Comparison of ENCODE assay signal across 1 cellular context in the genomic region with DNA sequence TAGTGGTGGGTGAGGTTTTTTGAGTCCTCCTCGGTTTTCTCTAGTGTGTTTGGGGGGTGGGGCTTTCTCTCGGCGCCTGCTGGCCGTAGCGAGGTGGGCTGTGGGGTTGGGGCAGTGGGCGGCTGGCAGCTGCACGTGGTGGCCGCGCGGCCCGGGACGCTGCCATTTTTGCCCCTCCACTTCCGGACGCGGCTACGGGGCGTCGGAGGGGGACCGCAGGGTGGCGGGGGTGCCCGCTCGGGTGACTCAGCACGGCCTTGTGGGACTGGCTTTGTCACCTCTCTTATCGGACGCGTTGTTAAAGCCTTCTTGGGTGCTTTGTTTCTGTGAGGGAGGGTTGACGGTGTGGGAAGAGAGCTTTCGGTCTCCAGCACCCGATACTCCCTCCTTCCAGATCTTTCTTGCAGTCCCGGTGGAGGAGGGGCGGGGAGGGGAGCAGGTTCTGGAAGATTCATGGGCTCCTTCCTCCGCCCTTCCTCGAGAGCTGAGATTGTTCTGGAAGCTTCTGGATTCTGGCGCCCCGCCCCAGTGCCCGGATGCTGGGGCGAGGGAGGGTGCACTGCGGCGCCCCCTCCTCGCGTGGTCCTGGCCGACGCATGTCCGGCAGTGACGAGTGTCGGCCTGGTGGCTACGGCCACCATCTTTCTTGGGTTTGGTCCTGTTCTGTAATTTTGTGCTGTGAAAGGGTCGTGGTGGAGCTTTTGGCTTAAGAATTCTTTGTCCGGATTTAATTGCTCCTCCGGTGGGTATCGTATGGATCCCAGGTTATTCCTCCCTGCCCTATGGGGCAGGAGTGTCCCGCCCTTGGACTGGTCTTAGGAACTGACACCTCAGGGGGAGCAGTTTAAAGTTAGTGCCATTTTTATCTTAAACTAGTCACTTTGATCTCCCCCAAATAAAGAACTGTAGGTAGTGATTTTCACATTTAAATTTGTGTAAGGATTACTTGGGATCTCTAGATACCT.
A peak's percentile ranks its signal among the peaks of the same experiment; 100 is the strongest.
TF ChIP-seq lines count a peak whose summit lies in the region.

No MANE protein-coding gene starts in this region.

TF ChIP-seq in HepG2, 621 proteins besides CTCF, POLR2A, EP300 and RAD21 (continued from another document and continues in another):
- TF ChIP-seq, protein P1, sequence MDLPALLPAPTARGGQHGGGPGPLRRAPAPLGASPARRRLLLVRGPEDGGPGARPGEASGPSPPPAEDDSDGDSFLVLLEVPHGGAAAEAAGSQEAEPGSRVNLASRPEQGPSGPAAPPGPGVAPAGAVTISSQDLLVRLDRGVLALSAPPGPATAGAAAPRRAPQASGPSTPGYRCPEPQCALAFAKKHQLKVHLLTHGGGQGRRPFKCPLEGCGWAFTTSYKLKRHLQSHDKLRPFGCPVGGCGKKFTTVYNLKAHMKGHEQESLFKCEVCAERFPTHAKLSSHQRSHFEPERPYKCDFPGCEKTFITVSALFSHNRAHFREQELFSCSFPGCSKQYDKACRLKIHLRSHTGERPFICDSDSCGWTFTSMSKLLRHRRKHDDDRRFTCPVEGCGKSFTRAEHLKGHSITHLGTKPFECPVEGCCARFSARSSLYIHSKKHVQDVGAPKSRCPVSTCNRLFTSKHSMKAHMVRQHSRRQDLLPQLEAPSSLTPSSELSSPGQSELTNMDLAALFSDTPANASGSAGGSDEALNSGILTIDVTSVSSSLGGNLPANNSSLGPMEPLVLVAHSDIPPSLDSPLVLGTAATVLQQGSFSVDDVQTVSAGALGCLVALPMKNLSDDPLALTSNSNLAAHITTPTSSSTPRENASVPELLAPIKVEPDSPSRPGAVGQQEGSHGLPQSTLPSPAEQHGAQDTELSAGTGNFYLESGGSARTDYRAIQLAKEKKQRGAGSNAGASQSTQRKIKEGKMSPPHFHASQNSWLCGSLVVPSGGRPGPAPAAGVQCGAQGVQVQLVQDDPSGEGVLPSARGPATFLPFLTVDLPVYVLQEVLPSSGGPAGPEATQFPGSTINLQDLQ (CRISPR knock-in tag; IDR thresholded peaks at IDR 0.05), result peak; percentile 78
- TF ChIP-seq TOPORS (CRISPR knock-in tag; IDR thresholded peaks at IDR 0.05) (no peak; the same call in 1 of the 2 replicates), PAF1 (CRISPR knock-in tag; IDR thresholded peaks at IDR 0.05) (peak; percentile 70; the same call in 1 of the 2 replicates), FOXO4 (CRISPR knock-in tag; conservative IDR thresholded peaks at IDR 0.05) (no peak), YEATS4 (CRISPR knock-in tag; IDR thresholded peaks at IDR 0.05; ENCODE audit: borderline replicate concordance) (peak; percentile 74; the same call in 1 of the 2 replicates), MEF2D (CRISPR knock-in tag; IDR thresholded peaks at IDR 0.05) (no peak), ZNF720 (CRISPR knock-in tag; IDR thresholded peaks at IDR 0.05) (no peak), ZNF333 (CRISPR knock-in tag; IDR thresholded peaks at IDR 0.05; ENCODE audit: borderline replicate concordance) (peak; percentile 29; the same call in 1 of the 2 replicates), TCF12 (IDR thresholded peaks at IDR 0.05) (no peak), TCF12 (CRISPR knock-in tag; IDR thresholded peaks at IDR 0.05) (peak; percentile 64; the same call in 1 of the 2 replicates), ELK4 (CRISPR knock-in tag; IDR thresholded peaks at IDR 0.05; ENCODE audit: borderline replicate concordance) (no peak), RORA (CRISPR knock-in tag; IDR thresholded peaks at IDR 0.05) (no peak), NFIB (CRISPR knock-in tag; IDR thresholded peaks at IDR 0.05; ENCODE audit: borderline replicate concordance) (0 out of 2 replicates have a peak, but pooled peaks have one; percentile 75), FLYWCH1 (CRISPR knock-in tag; IDR thresholded peaks at IDR 0.05) (no peak), AFF4 (CRISPR knock-in tag; IDR thresholded peaks at IDR 0.05) (no peak; the same call in 1 of the 2 replicates), KLF6 (CRISPR knock-in tag; IDR thresholded peaks at IDR 0.05) (0 out of 2 replicates have a peak, but pooled peaks have one; percentile 67), ZSCAN31 (CRISPR knock-in tag; IDR thresholded peaks at IDR 0.05; ENCODE audit: low read depth) (no peak), ZNF891 (CRISPR knock-in tag; IDR thresholded peaks at IDR 0.05) (peak; percentile 70; the same call in 1 of the 2 replicates), THAP7 (CRISPR knock-in tag; IDR thresholded peaks at IDR 0.05) (no peak), NCOA5 (CRISPR knock-in tag; IDR thresholded peaks at IDR 0.05) (no peak), HNRNPUL1 (IDR thresholded peaks at IDR 0.05; ENCODE audit: low read depth, low read length) (no peak), KDM5B (CRISPR knock-in tag; IDR thresholded peaks at IDR 0.05; ENCODE audit: borderline replicate concordance) (peak; percentile 73; the same call in 1 of the 2 replicates), SMARCC2 (IDR thresholded peaks at IDR 0.05) (no peak), ZNF143 (CRISPR knock-in tag; IDR thresholded peaks at IDR 0.05) (no peak), ZNF496 (CRISPR knock-in tag; IDR thresholded peaks at IDR 0.05; ENCODE audit: insufficient replicate concordance) (no peak), TMF1 (CRISPR knock-in tag; IDR thresholded peaks at IDR 0.05; ENCODE audit: low read depth) (no peak), EEA1 (CRISPR knock-in tag; IDR thresholded peaks at IDR 0.05; ENCODE audit: borderline replicate concordance) (no peak), LRRFIP1 (CRISPR knock-in tag; conservative IDR thresholded peaks at IDR 0.05) (no peak), ZNF44 (CRISPR knock-in tag; IDR thresholded peaks at IDR 0.05) (no peak; the same call in 1 of the 2 replicates), POLR2AphosphoS5 (IDR thresholded peaks at IDR 0.05; ENCODE audit: low read depth, low read length) (no peak)
- TF ChIP-seq, protein P2, sequence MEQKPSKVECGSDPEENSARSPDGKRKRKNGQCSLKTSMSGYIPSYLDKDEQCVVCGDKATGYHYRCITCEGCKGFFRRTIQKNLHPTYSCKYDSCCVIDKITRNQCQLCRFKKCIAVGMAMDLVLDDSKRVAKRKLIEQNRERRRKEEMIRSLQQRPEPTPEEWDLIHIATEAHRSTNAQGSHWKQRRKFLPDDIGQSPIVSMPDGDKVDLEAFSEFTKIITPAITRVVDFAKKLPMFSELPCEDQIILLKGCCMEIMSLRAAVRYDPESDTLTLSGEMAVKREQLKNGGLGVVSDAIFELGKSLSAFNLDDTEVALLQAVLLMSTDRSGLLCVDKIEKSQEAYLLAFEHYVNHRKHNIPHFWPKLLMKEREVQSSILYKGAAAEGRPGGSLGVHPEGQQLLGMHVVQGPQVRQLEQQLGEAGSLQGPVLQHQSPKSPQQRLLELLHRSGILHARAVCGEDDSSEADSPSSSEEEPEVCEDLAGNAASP (CRISPR knock-in tag; IDR thresholded peaks at IDR 0.05; ENCODE audit: borderline replicate concordance), result no peak
- TF ChIP-seq, protein P3, sequence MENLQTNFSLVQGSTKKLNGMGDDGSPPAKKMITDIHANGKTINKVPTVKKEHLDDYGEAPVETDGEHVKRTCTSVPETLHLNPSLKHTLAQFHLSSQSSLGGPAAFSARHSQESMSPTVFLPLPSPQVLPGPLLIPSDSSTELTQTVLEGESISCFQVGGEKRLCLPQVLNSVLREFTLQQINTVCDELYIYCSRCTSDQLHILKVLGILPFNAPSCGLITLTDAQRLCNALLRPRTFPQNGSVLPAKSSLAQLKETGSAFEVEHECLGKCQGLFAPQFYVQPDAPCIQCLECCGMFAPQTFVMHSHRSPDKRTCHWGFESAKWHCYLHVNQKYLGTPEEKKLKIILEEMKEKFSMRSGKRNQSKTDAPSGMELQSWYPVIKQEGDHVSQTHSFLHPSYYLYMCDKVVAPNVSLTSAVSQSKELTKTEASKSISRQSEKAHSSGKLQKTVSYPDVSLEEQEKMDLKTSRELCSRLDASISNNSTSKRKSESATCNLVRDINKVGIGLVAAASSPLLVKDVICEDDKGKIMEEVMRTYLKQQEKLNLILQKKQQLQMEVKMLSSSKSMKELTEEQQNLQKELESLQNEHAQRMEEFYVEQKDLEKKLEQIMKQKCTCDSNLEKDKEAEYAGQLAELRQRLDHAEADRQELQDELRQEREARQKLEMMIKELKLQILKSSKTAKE (CRISPR knock-in tag; IDR thresholded peaks at IDR 0.05; ENCODE audit: borderline replicate concordance), result no peak
- TF ChIP-seq, protein P4, sequence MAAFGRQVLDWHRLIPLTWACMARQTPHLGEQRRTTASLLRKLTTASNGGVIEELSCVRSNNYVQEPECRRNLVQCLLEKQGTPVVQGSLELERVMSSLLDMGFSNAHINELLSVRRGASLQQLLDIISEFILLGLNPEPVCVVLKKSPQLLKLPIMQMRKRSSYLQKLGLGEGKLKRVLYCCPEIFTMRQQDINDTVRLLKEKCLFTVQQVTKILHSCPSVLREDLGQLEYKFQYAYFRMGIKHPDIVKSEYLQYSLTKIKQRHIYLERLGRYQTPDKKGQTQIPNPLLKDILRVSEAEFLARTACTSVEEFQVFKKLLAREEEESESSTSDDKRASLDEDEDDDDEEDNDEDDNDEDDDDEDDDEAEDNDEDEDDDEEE (CRISPR knock-in tag; IDR thresholded peaks at IDR 0.05), result 0 out of 2 replicates have a peak, but pooled peaks have one; percentile 58
